ENCODE assay signal across 17 cellular contexts in genomic region chr4:69377562-69377961, GRCh38.
A peak's percentile ranks its signal among the peaks of the same experiment; 100 is the strongest.
DNase-seq lines count a peak whose midpoint lies in the region; ATAC-seq and TF ChIP-seq lines count a peak whose summit lies in the region.
"Had no signal": no experiment of that assay in that cellular context is flagged by ENCODE, and none has a peak within 500 bp of the region (broad histone marks: within the 10 kb centered on the region; RNA-seq: fewer than 3 reads in every experiment).

No MANE protein-coding gene starts in this region.

- no peaks in the 10 kb centered on the region for H3K27me3 Mint-ChIP-seq in CD14-positive monocyte (ENCODE audit: low read depth in 3 of 3)
- H3K27me3 Mint-ChIP-seq: B cell; CD4-positive, alpha-beta T cell; CD8-positive, alpha-beta memory T cell had no signal

- H2BK120ac ChIP-seq in mesenchymal stem cell (ENCODE audit: low read depth, low read length), result no peak overlapping the region

- H3K9ac ChIP-seq in mesenchymal stem cell (ENCODE audit: low read length) (no peak overlapping the region), SK-N-SH (no peak overlapping the region)
- H3K9ac ChIP-seq: BLaER1, GM23248 had no signal

- no peak overlapping the region for H3K4ac ChIP-seq in mesenchymal stem cell (ENCODE audit: low read depth in 1 of 2, low read length in 2 of 2)

- H3K4me3 ChIP-seq in GM12865 (ENCODE audit: low read depth, low read length) (no peak overlapping the region), LNCaP clone FGC (ENCODE audit: low read depth, low read length) (no peak overlapping the region), mesenchymal stem cell (ENCODE audit: insufficient read depth in 1 of 2, low read depth in 1 of 2, low read length in 2 of 2) (no peak overlapping the region), heart right ventricle (no peak overlapping the region), SK-N-SH (ENCODE audit: low read depth in 2 of 2, low read length in 1 of 2) (no peak overlapping the region)
- H3K4me3 ChIP-seq: BLaER1, GM23248 had no signal

- TF ChIP-seq CTCF in GM12865 (IDR thresholded peaks at IDR 0.05; ENCODE audit: insufficient read depth, low read depth, low read length, missing control alignments) (peak; percentile 1), LNCaP clone FGC (IDR thresholded peaks at IDR 0.05; ENCODE audit: control insufficient read depth, extremely low read depth, insufficient read depth) (0 out of 2 replicates have a peak, but pooled peaks have one; percentile 10), heart right ventricle (IDR thresholded peaks at IDR 0.05) (no peak), CD14-positive monocyte (IDR thresholded peaks at IDR 0.05) (no peak), SK-N-SH (IDR thresholded peaks at IDR 0.05) (no peak)

- 92% methylated on average over 7 of the region's 7 CpGs for WGBS in mesenchymal stem cell
- 81 to 92% methylated on average over 7 of the region's 7 CpGs for WGBS in heart right ventricle, 2 donors
- WGBS in SK-N-SH (ENCODE audit: low lambda C conversion rate), result 20% methylated on average over 5 of the region's 7 CpGs

- H2AK5ac ChIP-seq in mesenchymal stem cell (ENCODE audit: low read length, severe bottlenecking), result no peak overlapping the region

- no peak overlapping the region for H2BK12ac ChIP-seq in mesenchymal stem cell (ENCODE audit: low read length in 2 of 2)

- TF ChIP-seq EP300 in SK-N-SH (IDR thresholded peaks at IDR 0.05; ENCODE audit: borderline replicate concordance in 1 of 2, low read depth in 1 of 2, low read length in 1 of 2), result no peak

- POLR2A ChIA-PET in SK-N-SH (lab: Yijun Ruan, JAX), result no interaction called here

- H3K4me2 ChIP-seq in mesenchymal stem cell (ENCODE audit: low read length, poor library complexity, severe bottlenecking) (no peak overlapping the region), SK-N-SH (no peak overlapping the region)
- H3K4me2 ChIP-seq: BLaER1 had no signal

- H3K79me2 ChIP-seq in SK-N-SH (ENCODE audit: insufficient read depth), result no peaks in the 10 kb centered on the region

- intact Hi-C loops in heart right ventricle (cut with DNase I), result loop anchor here in 1 of 10 donors (10.0 kb wide), 1 partner anchor 123 kb away; no protein-coding TSS in a partner anchor
- intact Hi-C loops in CD14-positive monocyte (cut with micrococcal nuclease), result no loop called here

- no peaks in the 10 kb centered on the region for H3K4me1 Mint-ChIP-seq in CD14-positive monocyte
- H3K4me1 Mint-ChIP-seq: B cell; CD8-positive, alpha-beta memory T cell had no signal

- H3K79me1 ChIP-seq in mesenchymal stem cell (replicated peaks; ENCODE audit: low read length, poor library complexity, severe bottlenecking), result no peaks in the 10 kb centered on the region

- H3K4me1 ChIP-seq in mesenchymal stem cell (ENCODE audit: control insufficient read depth, insufficient read depth, low read depth, low read length) (no peaks in the 10 kb centered on the region), heart right ventricle (no peaks in the 10 kb centered on the region), SK-N-SH (ENCODE audit: control insufficient read depth in 1 of 2, insufficient read depth in 2 of 2, low read depth in 1 of 2, low read length in 1 of 2) (no peaks in the 10 kb centered on the region)
- H3K4me1 ChIP-seq: BLaER1 had no signal

- no peaks in the 10 kb centered on the region for H3K36me3 ChIP-seq in mesenchymal stem cell (ENCODE audit: control insufficient read depth in 1 of 2, insufficient read depth in 2 of 2, low read depth in 1 of 2, low read length in 2 of 2)
- H3K36me3 ChIP-seq in heart right ventricle, result no peaks in the 10 kb centered on the region
- no peaks in the 10 kb centered on the region for H3K36me3 ChIP-seq in SK-N-SH (replicated peaks in 1 of 2; ENCODE audit: control insufficient read depth in 1 of 2, insufficient read depth in 2 of 2, low read length in 1 of 2)
- H3K36me3 ChIP-seq: BLaER1 had no signal

- H4K91ac ChIP-seq in mesenchymal stem cell (ENCODE audit: low read length), result peak overlapping the region; percentile 27

- H3K4me3 Mint-ChIP-seq in CD14-positive monocyte, result no peak overlapping the region
- H3K4me3 Mint-ChIP-seq: B cell; CD4-positive, alpha-beta T cell; CD8-positive, alpha-beta memory T cell had no signal

- ATAC-seq in heart right ventricle, result no peak

- no peak overlapping the region for H3K27ac ChIP-seq in mesenchymal stem cell (ENCODE audit: low read length, poor library complexity, severe bottlenecking)
- no peak overlapping the region for H3K27ac ChIP-seq in heart right ventricle
- no peak overlapping the region for H3K27ac ChIP-seq in SK-N-SH (ENCODE audit: low read depth in 2 of 2, low read length in 1 of 2)
- H3K27ac ChIP-seq: BLaER1, C4-2B, GM23248 had no signal

- peaks cover 3 to 20% (median 11%) of the 10 kb centered on the region in 7 donors for H3K9me3 Mint-ChIP-seq in CD14-positive monocyte
- H3K9me3 Mint-ChIP-seq: CD4-positive, alpha-beta T cell had no signal

- no peaks in the 10 kb centered on the region for H3K36me3 Mint-ChIP-seq in CD14-positive monocyte
- H3K36me3 Mint-ChIP-seq: CD8-positive, alpha-beta memory T cell had no signal

- no peak overlapping the region for H4K8ac ChIP-seq in mesenchymal stem cell (ENCODE audit: low read length)

- no peaks in the 10 kb centered on the region for H3K9me2 ChIP-seq in SK-N-SH

- H2AFZ ChIP-seq in mesenchymal stem cell (ENCODE audit: low read depth, low read length) (no peak overlapping the region), SK-N-SH (ENCODE audit: low read depth) (no peak overlapping the region)
- H2AFZ ChIP-seq: GM23248 had no signal

- H3K23ac ChIP-seq in mesenchymal stem cell (ENCODE audit: low read length in 2 of 2), result no peak overlapping the region

- H2BK5ac ChIP-seq in mesenchymal stem cell (ENCODE audit: low read depth, low read length, poor library complexity, severe bottlenecking), result no peak overlapping the region

- H3K9me3 ChIP-seq in mesenchymal stem cell (ENCODE audit: control insufficient read depth, low read length) (peaks cover 2% of the 10 kb centered on the region), heart right ventricle (peaks cover 0 to 7% (median 0%) of the 10 kb centered on the region in 11 donors), SK-N-SH (no peaks in the 10 kb centered on the region)
- H3K9me3 ChIP-seq: BLaER1 had no signal

- no peak overlapping the region for H3K18ac ChIP-seq in mesenchymal stem cell (ENCODE audit: low read depth in 1 of 2, low read length in 2 of 2)

- H3K14ac ChIP-seq in mesenchymal stem cell (ENCODE audit: low read length in 2 of 2), result no peak overlapping the region

- no peak overlapping the region for H3K27ac Mint-ChIP-seq in CD14-positive monocyte
- H3K27ac Mint-ChIP-seq: B cell; CD4-positive, alpha-beta T cell; CD8-positive, alpha-beta memory T cell had no signal

- DNase-seq in GM12865 (ENCODE audit: low read depth) (no peak), LNCaP clone FGC (ENCODE audit: low read depth) (no peak), mesenchymal stem cell (no peak), heart right ventricle (no peak), CD14-positive monocyte (ENCODE audit: low spot score) (no peak), SK-N-SH (no peak)
- DNase-seq: CD4-positive, alpha-beta T cell; DMS 273 treated with DMSO at 0.1 percent for 48 hours; DMS79; GF-D8; GM23248; H7; HCEC 1CT had no signal

- CTCF ChIA-PET in SK-N-SH (lab: Yijun Ruan, JAX), result no interaction called here

- H3F3A ChIP-seq in SK-N-SH (replicated peaks; ENCODE audit: insufficient read depth), result no peaks in the 10 kb centered on the region

- no peaks in the 10 kb centered on the region for H4K20me1 ChIP-seq in SK-N-SH (ENCODE audit: insufficient read depth)
- H4K20me1 ChIP-seq: BLaER1 had no signal

- H2BK15ac ChIP-seq in mesenchymal stem cell (ENCODE audit: low read depth, poor library complexity, severe bottlenecking), result no peak overlapping the region

- H3K27me3 ChIP-seq in mesenchymal stem cell (ENCODE audit: control insufficient read depth in 1 of 2, insufficient read depth in 1 of 2, low read length in 2 of 2) (no peaks in the 10 kb centered on the region), heart right ventricle (no peaks in the 10 kb centered on the region), SK-N-SH (ENCODE audit: insufficient read depth) (no peaks in the 10 kb centered on the region; the same call in 1 of the 2 replicates)
- H3K27me3 ChIP-seq: BLaER1 had no signal

- no peak for TF ChIP-seq RAD21 in SK-N-SH (IDR thresholded peaks at IDR 0.05; ENCODE audit: low read length)

TF ChIP-seq in SK-N-SH, 30 proteins besides CTCF, POLR2A, EP300 and RAD21 (continues in another document):
- TF ChIP-seq, protein P1, sequence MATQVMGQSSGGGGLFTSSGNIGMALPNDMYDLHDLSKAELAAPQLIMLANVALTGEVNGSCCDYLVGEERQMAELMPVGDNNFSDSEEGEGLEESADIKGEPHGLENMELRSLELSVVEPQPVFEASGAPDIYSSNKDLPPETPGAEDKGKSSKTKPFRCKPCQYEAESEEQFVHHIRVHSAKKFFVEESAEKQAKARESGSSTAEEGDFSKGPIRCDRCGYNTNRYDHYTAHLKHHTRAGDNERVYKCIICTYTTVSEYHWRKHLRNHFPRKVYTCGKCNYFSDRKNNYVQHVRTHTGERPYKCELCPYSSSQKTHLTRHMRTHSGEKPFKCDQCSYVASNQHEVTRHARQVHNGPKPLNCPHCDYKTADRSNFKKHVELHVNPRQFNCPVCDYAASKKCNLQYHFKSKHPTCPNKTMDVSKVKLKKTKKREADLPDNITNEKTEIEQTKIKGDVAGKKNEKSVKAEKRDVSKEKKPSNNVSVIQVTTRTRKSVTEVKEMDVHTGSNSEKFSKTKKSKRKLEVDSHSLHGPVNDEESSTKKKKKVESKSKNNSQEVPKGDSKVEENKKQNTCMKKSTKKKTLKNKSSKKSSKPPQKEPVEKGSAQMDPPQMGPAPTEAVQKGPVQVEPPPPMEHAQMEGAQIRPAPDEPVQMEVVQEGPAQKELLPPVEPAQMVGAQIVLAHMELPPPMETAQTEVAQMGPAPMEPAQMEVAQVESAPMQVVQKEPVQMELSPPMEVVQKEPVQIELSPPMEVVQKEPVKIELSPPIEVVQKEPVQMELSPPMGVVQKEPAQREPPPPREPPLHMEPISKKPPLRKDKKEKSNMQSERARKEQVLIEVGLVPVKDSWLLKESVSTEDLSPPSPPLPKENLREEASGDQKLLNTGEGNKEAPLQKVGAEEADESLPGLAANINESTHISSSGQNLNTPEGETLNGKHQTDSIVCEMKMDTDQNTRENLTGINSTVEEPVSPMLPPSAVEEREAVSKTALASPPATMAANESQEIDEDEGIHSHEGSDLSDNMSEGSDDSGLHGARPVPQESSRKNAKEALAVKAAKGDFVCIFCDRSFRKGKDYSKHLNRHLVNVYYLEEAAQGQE (IDR thresholded peaks at IDR 0.05; ENCODE audit: low read depth, low read length), result no peak
- TF ChIP-seq TAF1 (IDR thresholded peaks at IDR 0.05; ENCODE audit: borderline replicate concordance, low read depth, low read length), result no peak

Comparison
In these comparisons a context has a peak if more than half of its experiments do, and no peak if none do; other contexts are left out.
1. CTCF ChIP-seq: peak in GM12865 (single experiment) and LNCaP clone FGC (single experiment); none in heart right ventricle (0 of 9), CD14-positive monocyte (single experiment) and SK-N-SH (single experiment).